ENCODE assay signal across 13 cellular contexts in the genomic region with DNA sequence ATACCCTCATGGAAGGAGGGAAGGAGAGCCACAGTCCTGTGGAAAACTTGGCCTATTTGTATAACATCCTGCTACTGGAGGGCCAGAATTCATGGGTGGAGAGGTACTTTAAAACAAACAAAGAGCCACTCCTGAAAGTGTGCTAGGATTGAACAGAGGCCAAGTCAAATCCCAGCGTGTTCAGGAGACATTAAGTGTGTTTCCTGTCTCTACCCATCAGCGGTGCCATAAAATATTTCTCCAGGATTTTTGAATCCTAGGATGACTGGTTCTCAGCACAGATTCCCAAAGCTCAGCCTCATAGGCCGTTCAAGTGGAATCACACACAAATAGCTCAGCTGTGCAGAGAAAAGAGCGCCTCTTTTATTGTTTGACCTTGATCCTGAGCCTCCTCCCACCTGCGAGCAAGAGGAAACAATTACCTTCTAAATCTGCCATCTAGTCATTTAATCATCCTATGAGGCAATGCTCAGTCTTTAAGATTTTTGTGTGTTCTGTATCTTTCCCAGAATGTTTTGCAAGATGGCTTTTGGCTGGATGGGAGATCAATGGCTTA. TPM values are rescaled to one million over a fixed set of nuclear protein-coding genes. Genes with fewer than 3 reads are reported as not detected.
DNase-seq lines count a peak whose midpoint lies in the region; ATAC-seq and TF ChIP-seq lines count a peak whose summit lies in the region.
"Had no signal": no experiment of that assay in that cellular context is flagged by ENCODE, and none has a peak within 500 bp of the region (broad histone marks: within the 10 kb centered on the region; RNA-seq: fewer than 3 reads in every experiment).

No MANE protein-coding gene starts in this region.

- ATAC-seq in esophagus mucosa (peak; percentile 31), HG03097 (IDR thresholded peaks at IDR 0.05; ENCODE audit: low FRiP score, unreplicated experiment) (no peak)
- ATAC-seq: activated T-cell treated with anti-CD3 and anti-CD28 coated beads, Interleukin-2, amount 50 U/mL, for 4 hours had no signal

- peaks cover 50% of the 10 kb centered on the region for H3K4me1 Mint-ChIP-seq in CD14-positive monocyte
- H3K4me1 Mint-ChIP-seq: CD4-positive, CD25-positive, alpha-beta regulatory T cell had no signal

- H3K27me3 Mint-ChIP-seq in CD14-positive monocyte (ENCODE audit: low read depth in 3 of 3) = peaks cover 0 to 3% (median 0%) of the 10 kb centered on the region in 3 donors

- H3K4me3 Mint-ChIP-seq in CD14-positive monocyte = peak overlapping the region; percentile 59 to 92
- H3K4me3 Mint-ChIP-seq: activated T-cell treated with anti-CD3 and anti-CD28 coated beads, Interleukin-2, amount 50 U/mL, for 4 hours; CD4-positive, CD25-positive, alpha-beta regulatory T cell had no signal

- peak overlapping the region in 6 of 7 donors; percentile 88 to 97 (median 92) for H3K27ac Mint-ChIP-seq in CD14-positive monocyte
- H3K27ac Mint-ChIP-seq: CD4-positive, CD25-positive, alpha-beta regulatory T cell had no signal

- H3K27me3 ChIP-seq in neutrophil = no peaks in the 10 kb centered on the region

- intact Hi-C loops in CD14-positive monocyte (cut with micrococcal nuclease) = no loop called here

- peaks cover 0 to 11% (median 7%) of the 10 kb centered on the region in 7 donors for H3K9me3 Mint-ChIP-seq in CD14-positive monocyte

- no peaks in the 10 kb centered on the region for H3K9me3 ChIP-seq in neutrophil

- H3K27ac ChIP-seq in neutrophil = peak overlapping the region; percentile 86
- H3K27ac ChIP-seq: epithelial cell of prostate had no signal

- peak overlapping the region in 1 of 2 experiments; percentile 33 for H3K4me3 ChIP-seq in neutrophil (ENCODE audit: low read depth in 1 of 2, low read length in 1 of 2)

- TF ChIP-seq CTCF in CD14-positive monocyte (IDR thresholded peaks at IDR 0.05) (no peak), neutrophil (IDR thresholded peaks at IDR 0.05) (no peak)

- in situ Hi-C loops in G401 (cut with HindIII; ENCODE audit: low sequenced_read_pairs) = no loop called here

- H3K4me1 ChIP-seq in neutrophil (ENCODE audit: control insufficient read depth in 1 of 2, insufficient read depth in 1 of 2, low read depth in 1 of 2, low read length in 1 of 2) = peaks cover 48 to 50% of the 10 kb centered on the region in 2 experiments

- no peaks in the 10 kb centered on the region for H3K36me3 ChIP-seq in neutrophil

- H3K36me3 Mint-ChIP-seq in CD14-positive monocyte = peaks cover 7% of the 10 kb centered on the region in 2 donors
- H3K36me3 Mint-ChIP-seq: CD4-positive, CD25-positive, alpha-beta regulatory T cell had no signal

- DNase-seq in CD14-positive monocyte (ENCODE audit: low spot score) = no peak
- peak; percentile 68 for DNase-seq in NCI-H446 treated with DMSO at 0.1 percent for 48 hours (lab: John Stamatoyannopoulos, UW)
- no peak for DNase-seq in NCI-H82 (lab: John Stamatoyannopoulos, UW)
- no peak for DNase-seq in G401 (ENCODE audit: low spot score)
- no peak for DNase-seq in DMS114 treated with DMSO at 0.1 percent for 48 hours (lab: John Stamatoyannopoulos, UW; ENCODE audit: unreplicated experiment)
- DNase-seq: activated T-cell treated with anti-CD3 and anti-CD28 coated beads, Interleukin-2, amount 50 U/mL, for 4 hours; CD4-positive, CD25-positive, alpha-beta regulatory T cell; Karpas-422; naive B cell had no signal

RNA-seq across cellular contexts. Expression of gene RALGAPA2, which starts 31.8 kb away (rescaled TPM):
- 1 to 10 TPM; 6.2 to 8.9 TPM for polyA plus RNA-seq in CD14-positive monocyte
- total RNA-seq in esophagus mucosa = 15.9 TPM
- 5.2 and 8.6 TPM in 2 replicates for total RNA-seq in G401 (2014; rRNA removed; shearing (Covaris generic))
